In the genomic region with DNA sequence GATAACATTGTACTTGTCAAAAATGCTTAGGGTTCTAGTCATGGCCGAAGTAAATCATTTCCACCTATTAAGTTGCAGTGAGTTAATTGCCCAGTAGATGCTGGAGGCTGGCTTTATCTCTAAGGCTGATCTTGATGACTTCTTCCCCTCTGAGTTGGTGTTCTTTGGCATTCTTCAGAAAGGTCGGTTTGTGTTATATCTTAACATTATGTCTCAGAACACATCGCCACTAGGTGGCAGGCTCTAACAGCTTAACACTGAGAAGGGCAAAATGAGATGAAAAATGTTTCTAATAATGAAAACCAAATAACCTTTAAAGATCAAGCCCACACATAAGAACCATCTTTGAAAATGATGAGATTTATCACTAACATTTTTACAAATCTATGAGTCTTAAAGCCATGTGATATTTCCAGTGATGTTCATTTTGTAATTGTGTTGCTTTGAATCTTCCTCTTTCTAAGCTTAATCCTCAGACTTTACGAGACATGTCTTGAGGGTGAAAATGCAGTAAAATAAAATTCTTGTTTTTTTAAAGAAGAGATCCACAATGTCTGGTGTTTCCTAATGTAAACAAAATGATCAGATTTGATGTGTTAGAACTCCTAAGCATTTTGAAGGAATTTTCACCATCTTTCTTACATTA, we compare ENCODE assay signal across 8 cellular contexts. TPM values are rescaled to one million over a fixed set of nuclear protein-coding genes. Genes with fewer than 3 reads are reported as not detected.
DNase-seq lines count a peak whose midpoint lies in the region; ATAC-seq and TF ChIP-seq lines count a peak whose summit lies in the region.

No MANE protein-coding gene starts in this region.

- DNase-seq in NCI-H446 (lab: John Stamatoyannopoulos, UW): peak; percentile 33 to 53
- no peak for DNase-seq in NCI-H446 treated with DMSO at 0.1 percent for 48 hours (lab: John Stamatoyannopoulos, UW)
- peak; percentile 31 for DNase-seq in MG63
- DNase-seq in T follicular helper cell (ENCODE audit: low read depth): peak; percentile 11
- DNase-seq in amniotic epithelial cell (ENCODE audit: low read depth): peak; percentile 67
- DNase-seq in hepatic stellate cell (ENCODE audit: low spot score): peak; percentile 39
- peak; percentile 1 for DNase-seq in smooth muscle cell (lab: John Stamatoyannopoulos, UW; ENCODE audit: unreplicated experiment)

- no peak for ATAC-seq in GM18870 (IDR thresholded peaks at IDR 0.05; ENCODE audit: unreplicated experiment)

- no peak overlapping the region for H3K9ac ChIP-seq in smooth muscle cell (ENCODE audit: low read depth)

- WGBS in smooth muscle cell (ENCODE audit: low lambda C conversion rate): 31% methylated on average over 4 of the region's 4 CpGs

- H3K27me3 ChIP-seq in MG63 (no peaks in the 10 kb centered on the region), smooth muscle cell (ENCODE audit: low read depth) (no peaks in the 10 kb centered on the region)

- peak; percentile 82 for TF ChIP-seq CTCF in smooth muscle cell (IDR thresholded peaks at IDR 0.05; ENCODE audit: borderline replicate concordance, insufficient read depth, poor library complexity, severe bottlenecking)

- no peak overlapping the region for H3K4me2 ChIP-seq in smooth muscle cell

- no peaks in the 10 kb centered on the region for H3K4me1 ChIP-seq in smooth muscle cell (ENCODE audit: low read depth)

- H3K4me3 ChIP-seq in MG63 (no peak overlapping the region), smooth muscle cell (no peak overlapping the region)

- H2AFZ ChIP-seq in smooth muscle cell (ENCODE audit: low read depth): no peak overlapping the region

- no peaks in the 10 kb centered on the region for H3F3A ChIP-seq in smooth muscle cell (ENCODE audit: low read depth)

- H4K20me1 ChIP-seq in smooth muscle cell (ENCODE audit: low read depth): peaks cover 19% of the 10 kb centered on the region

- no peaks in the 10 kb centered on the region for H3K79me2 ChIP-seq in smooth muscle cell (ENCODE audit: low read depth)

- H3K36me3 ChIP-seq in MG63 (peaks cover 58% of the 10 kb centered on the region), smooth muscle cell (ENCODE audit: low read depth) (peaks cover 12% of the 10 kb centered on the region)

- no peak overlapping the region for H3K27ac ChIP-seq in smooth muscle cell (ENCODE audit: low read depth)

- H3K9me3 ChIP-seq in MG63 (no peaks in the 10 kb centered on the region), smooth muscle cell (replicated peaks; ENCODE audit: low read depth) (no peaks in the 10 kb centered on the region)

RNA-seq across cellular contexts. Expression of gene SUDS3, which starts 28.6 kb away (rescaled TPM):
- total RNA-seq in MG63 (2014; rRNA removed; shearing (Covaris generic); ENCODE audit: low replicate concordance): 20.5 and 46.8 TPM in 2 replicates
- total RNA-seq in smooth muscle cell: 34.9 and 58.2 TPM in 2 replicates
- 11.4 and 16.4 TPM in 2 replicates for polyA plus RNA-seq in smooth muscle cell

RNA-seq across cellular contexts. Expression of gene TAOK3, which starts 32.3 kb away (rescaled TPM):
- total RNA-seq in MG63 (2014; rRNA removed; shearing (Covaris generic); ENCODE audit: low replicate concordance): 17.4 and 24.5 TPM in 2 replicates
- total RNA-seq in smooth muscle cell: 7.1 and 7.3 TPM in 2 replicates
- polyA plus RNA-seq in smooth muscle cell: 7.9 and 18.2 TPM in 2 replicates
